9 cellular contexts compared by ENCODE assay signal in genomic region chrX:47091149-47091775, GRCh38. TPM values are rescaled to one million over a fixed set of nuclear protein-coding genes. Genes with fewer than 3 reads are reported as not detected.
DNase-seq lines count a peak whose midpoint lies in the region; ATAC-seq and TF ChIP-seq lines count a peak whose summit lies in the region.
"Had no signal": no experiment of that assay in that cellular context is flagged by ENCODE, and none has a peak within 500 bp of the region (broad histone marks: within the 10 kb centered on the region; RNA-seq: fewer than 3 reads in every experiment).

No MANE protein-coding gene starts in this region.

- H3K27ac Mint-ChIP-seq in activated CD8-positive, alpha-beta T cell treated with anti-CD3 and anti-CD28 coated beads for 36 hours: no peak overlapping the region

- H3K27me3 ChIP-seq in breast epithelium: peaks cover 0 to 6% of the 10 kb centered on the region in 2 donors
- H3K27me3 ChIP-seq in esophagus muscularis mucosa: no peaks in the 10 kb centered on the region

- H3K4me1 ChIP-seq in mesodermal cell (ENCODE audit: control insufficient read depth, insufficient read depth, low read length, poor library complexity, severe bottlenecking): peaks cover 2% of the 10 kb centered on the region
- H3K4me1 ChIP-seq in breast epithelium: no peaks in the 10 kb centered on the region
- H3K4me1 ChIP-seq in esophagus muscularis mucosa: no peaks in the 10 kb centered on the region

- no peak for TF ChIP-seq EP300 in esophagus muscularis mucosa (IDR thresholded peaks at IDR 0.05)

- H3K36me3 ChIP-seq in mesodermal cell (ENCODE audit: control insufficient read depth, insufficient read depth, low read length) (no peaks in the 10 kb centered on the region), breast epithelium (no peaks in the 10 kb centered on the region), esophagus muscularis mucosa (no peaks in the 10 kb centered on the region)

- CTCF ChIA-PET in activated CD8-positive, alpha-beta T cell treated with anti-CD3 and anti-CD28 coated beads for 36 hours (lab: Charles Lee): no interaction called here

- H3K27ac ChIP-seq in mesodermal cell (ENCODE audit: low read depth, low read length, severe bottlenecking): peak overlapping the region; percentile 29
- H3K27ac ChIP-seq in breast epithelium: no peak overlapping the region
- H3K27ac ChIP-seq in esophagus muscularis mucosa (replicated peaks in 1 of 4): no peak overlapping the region

- TF ChIP-seq CTCF in GM13976 (IDR thresholded peaks at IDR 0.05; ENCODE audit: borderline replicate concordance, control extremely low read depth, extremely low read depth, insufficient read depth, missing control alignments): no peak
- no peak for TF ChIP-seq CTCF in activated CD8-positive, alpha-beta T cell treated with anti-CD3 and anti-CD28 coated beads for 36 hours (IDR thresholded peaks at IDR 0.05)
- TF ChIP-seq CTCF in breast epithelium (IDR thresholded peaks at IDR 0.05): no peak
- TF ChIP-seq CTCF in esophagus muscularis mucosa (IDR thresholded peaks at IDR 0.05): no peak

- H3K4me3 Mint-ChIP-seq in activated CD8-positive, alpha-beta T cell treated with anti-CD3 and anti-CD28 coated beads for 36 hours: no peak overlapping the region

- in situ Hi-C loops in GM13976 (cut with MboI; ENCODE audit: low sequenced_read_pairs, unreplicated experiment) (no loop called here), G401 (cut with HindIII; ENCODE audit: low sequenced_read_pairs) (no loop called here)

- H3K27me3 Mint-ChIP-seq in activated CD8-positive, alpha-beta T cell treated with anti-CD3 and anti-CD28 coated beads for 36 hours: no peaks in the 10 kb centered on the region

- TF ChIP-seq POLR2A in breast epithelium (IDR thresholded peaks at IDR 0.05) (no peak), esophagus muscularis mucosa (IDR thresholded peaks at IDR 0.05; ENCODE audit: low read depth) (no peak)

- intact Hi-C loops in activated CD8-positive, alpha-beta T cell treated with anti-CD3 and anti-CD28 coated beads for 36 hours (cut with micrococcal nuclease): no loop called here
- intact Hi-C loops in breast epithelium (cut with DNase I; ENCODE audit: low total_unique reads) (no loop called here), esophagus muscularis mucosa (cut with DNase I) (no loop called here)

- DNase-seq in GM13976 (ENCODE audit: low spot score) (peak; percentile 33), breast epithelium (ENCODE audit: low spot score in 2 of 2) (no peak), G401 (ENCODE audit: low spot score) (no peak), esophagus muscularis mucosa (ENCODE audit: extremely low spot score) (no peak), HUDEP-2 (lab: John Stamatoyannopoulos, UW; ENCODE audit: unreplicated experiment in 76 of 76) (no peak)
- peak; percentile 6 for DNase-seq in activated CD8-positive, alpha-beta T cell treated with anti-CD3 and anti-CD28 coated beads for 36 hours
- DNase-seq: NCI-H446 treated with DMSO at 0.1 percent for 48 hours had no signal

- H3K4me3 ChIP-seq in mesodermal cell (ENCODE audit: extremely low read depth, insufficient read depth, low read length, poor library complexity, severe bottlenecking) (no peak overlapping the region), breast epithelium (no peak overlapping the region), esophagus muscularis mucosa (no peak overlapping the region)

- 0% methylated on average over 1 of the region's 4 CpGs; no CpG with 5 or more reads in 1 of the 2 experiments for WGBS in mesodermal cell (ENCODE audit: insufficient coverage in 2 of 2), 2 experiments
- WGBS in esophagus muscularis mucosa: 40% methylated on average over 4 of the region's 4 CpGs

- peak; percentile 79 for ATAC-seq in HG02885 (IDR thresholded peaks at IDR 0.05; ENCODE audit: poor library complexity, unreplicated experiment)
- ATAC-seq in activated CD8-positive, alpha-beta T cell treated with anti-CD3 and anti-CD28 coated beads for 36 hours: peak; percentile 49

- no peaks in the 10 kb centered on the region for H3K9me3 Mint-ChIP-seq in activated CD8-positive, alpha-beta T cell treated with anti-CD3 and anti-CD28 coated beads for 36 hours

- peaks cover 12% of the 10 kb centered on the region for H3K4me1 Mint-ChIP-seq in activated CD8-positive, alpha-beta T cell treated with anti-CD3 and anti-CD28 coated beads for 36 hours (ENCODE audit: low read depth)

- H3K36me3 Mint-ChIP-seq in activated CD8-positive, alpha-beta T cell treated with anti-CD3 and anti-CD28 coated beads for 36 hours (ENCODE audit: low read depth): no peaks in the 10 kb centered on the region

- H3K9me3 ChIP-seq in mesodermal cell (ENCODE audit: control insufficient read depth, low read length): no peaks in the 10 kb centered on the region
- no peaks in the 10 kb centered on the region for H3K9me3 ChIP-seq in breast epithelium
- H3K9me3 ChIP-seq in esophagus muscularis mucosa: no peaks in the 10 kb centered on the region

- POLR2A ChIA-PET in activated CD8-positive, alpha-beta T cell treated with anti-CD3 and anti-CD28 coated beads for 36 hours (lab: Charles Lee): interaction anchor here (1.4 kb wide), 1 partner anchor 37 kb away, joined by 3 read pairs; no protein-coding TSS in a partner anchor

RNA-seq across cellular contexts. Expression of gene RGN, which starts 13.0 kb away (rescaled TPM):
- total RNA-seq in activated CD8-positive, alpha-beta T cell treated with anti-CD3 and anti-CD28 coated beads for 36 hours: not detected
- polyA plus RNA-seq in mesodermal cell (2013, experiment 1 of 2): 1.2 TPM
- polyA plus RNA-seq in mesodermal cell (2013, experiment 2 of 2): 1.8 TPM
- total RNA-seq in breast epithelium: 1 to 10 TPM; 2.6 to 4.3 (median 3.8) TPM
- total RNA-seq in G401 (2014; rRNA removed; shearing (Covaris generic)): not detected in 2 replicates
- total RNA-seq in esophagus muscularis mucosa: 10 to 100 TPM in 1 of 4 donors, 1 to 10 TPM in 3; 6.1 to 10.8 (median 7.6) TPM

RNA-seq across cellular contexts. Expression of gene NDUFB11, which starts 53.2 kb away (rescaled TPM):
- total RNA-seq in activated CD8-positive, alpha-beta T cell treated with anti-CD3 and anti-CD28 coated beads for 36 hours: 10 to 100 TPM; 82.9 to 89.8 TPM
- polyA plus RNA-seq in mesodermal cell (2013, experiment 1 of 2): 106 TPM
- polyA plus RNA-seq in mesodermal cell (2013, experiment 2 of 2): 92.0 TPM
- total RNA-seq in breast epithelium: 10 to 100 TPM; 49.3 to 61.0 (median 54.4) TPM
- total RNA-seq in G401 (2014; rRNA removed; shearing (Covaris generic)): 87.1 and 115 TPM in 2 replicates
- total RNA-seq in esophagus muscularis mucosa: 10 to 100 TPM; 58.3 to 87.5 (median 76.3) TPM

RNA-seq across cellular contexts. Expression of gene RBM10, which starts 53.8 kb away (rescaled TPM):
- total RNA-seq in activated CD8-positive, alpha-beta T cell treated with anti-CD3 and anti-CD28 coated beads for 36 hours: 10 to 100 TPM; 66.4 to 66.7 TPM
- polyA plus RNA-seq in mesodermal cell (2013, experiment 1 of 2): 54.0 TPM
- polyA plus RNA-seq in mesodermal cell (2013, experiment 2 of 2): 44.6 TPM
- 10 to 100 TPM; 28.2 to 33.1 (median 31.0) TPM for total RNA-seq in breast epithelium
- total RNA-seq in G401 (2014; rRNA removed; shearing (Covaris generic)): 51.8 and 67.8 TPM in 2 replicates
- 10 to 100 TPM; 25.3 to 38.4 (median 29.8) TPM for total RNA-seq in esophagus muscularis mucosa

Comparison
In these comparisons a context has a peak if more than half of its experiments do, and no peak if none do; other contexts are left out.
1. DNase-seq: peak in GM13976 (single experiment) and activated CD8-positive, alpha-beta T cell treated with anti-CD3 and anti-CD28 coated beads for 36 hours (single experiment); none in breast epithelium (0 of 2), G401 (single experiment), esophagus muscularis mucosa (single experiment) and HUDEP-2 (0 of 76).